Comparison of ENCODE assay signal across 8 cellular contexts in the genomic region with DNA sequence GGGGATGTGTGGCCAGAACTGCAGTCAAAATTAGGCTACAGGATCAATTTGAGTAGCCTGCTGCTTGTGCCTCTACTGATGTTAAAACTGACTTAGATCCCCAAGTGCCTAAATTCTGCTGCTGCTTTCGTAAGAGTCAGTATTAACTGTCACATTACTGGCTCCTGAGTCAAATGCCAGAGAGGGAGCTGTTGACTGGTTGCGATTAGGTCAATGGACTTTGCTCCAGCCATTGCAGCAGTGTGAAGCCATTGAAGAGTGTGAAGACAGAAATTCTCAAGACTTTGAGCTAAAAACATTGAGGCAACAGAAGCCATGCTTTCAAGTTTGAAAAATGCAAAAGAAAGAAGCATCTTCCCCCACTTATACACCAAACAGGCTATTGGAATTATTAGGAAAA.
"Had no signal": no experiment of that assay in that cellular context is flagged by ENCODE, and none has a peak within 500 bp of the region (broad histone marks: within the 10 kb centered on the region; RNA-seq: fewer than 3 reads in every experiment).

No MANE protein-coding gene starts in this region.

- H3K36me3 ChIP-seq: HAP-1 had no signal

- ATAC-seq: GM23338, HCT116, K562 had no signal

- H3K4me3 ChIP-seq: GM23338, HAP-1, K562 had no signal

- DNase-seq: H7, HFFc6, IMR-90, KG1 had no signal

- H3K9me3 ChIP-seq: HAP-1 had no signal
